13 cellular contexts compared by ENCODE assay signal in genomic region chr2:95063401-95063958, GRCh38. TPM values are rescaled to one million over a fixed set of nuclear protein-coding genes. Genes with fewer than 3 reads are reported as not detected.
DNase-seq lines count a peak whose midpoint lies in the region; ATAC-seq and TF ChIP-seq lines count a peak whose summit lies in the region.
"Had no signal": no experiment of that assay in that cellular context is flagged by ENCODE, and none has a peak within 500 bp of the region (broad histone marks: within the 10 kb centered on the region; RNA-seq: fewer than 3 reads in every experiment).

No MANE protein-coding gene starts in this region.

- peak overlapping the region in 3 of 5 experiments; percentile 13 to 68 (median 50) for H3K27ac Mint-ChIP-seq in brain

- in situ Hi-C loops in GM13976 (cut with MboI; ENCODE audit: low sequenced_read_pairs, unreplicated experiment), result no loop called here

- TF ChIP-seq CTCF in GM13976 (IDR thresholded peaks at IDR 0.05; ENCODE audit: borderline replicate concordance, control extremely low read depth, extremely low read depth, insufficient read depth, missing control alignments) (no peak), brain (conservative IDR thresholded peaks at IDR 0.05) (no peak)

- H3K9me3 Mint-ChIP-seq in brain, result peaks cover 0 to under 1% (median 0%) of the 10 kb centered on the region in 5 experiments
- H3K9me3 Mint-ChIP-seq: CD8-positive, alpha-beta T cell had no signal

- H3K4me3 Mint-ChIP-seq in brain, result no peak overlapping the region

- DNase-seq in GM13976 (ENCODE audit: low spot score), result peak; percentile 18
- DNase-seq in GM19238 (ENCODE audit: insufficient read length, low spot score), result no peak
- no peak for DNase-seq in NOMO-1 treated with DMSO at 0.1 percent for 48 hours (lab: John Stamatoyannopoulos, UW; ENCODE audit: unreplicated experiment)
- DNase-seq in Right ventricle myocardium inferior (ENCODE audit: missing footprints), result no peak
- no peak for DNase-seq in DMS 273 (lab: John Stamatoyannopoulos, UW; ENCODE audit: unreplicated experiment)
- DNase-seq: body of pancreas, NCI-H1694 treated with DMSO at 0.1 percent for 48 hours, pancreas, Peyer's patch had no signal

- H3K4me1 Mint-ChIP-seq in brain, result peaks cover 36% of the 10 kb centered on the region

- intact Hi-C loops in Right ventricle myocardium inferior (cut with DNase I), result no loop called here

- no peaks in the 10 kb centered on the region for H3K36me3 Mint-ChIP-seq in brain
- H3K36me3 Mint-ChIP-seq: CD8-positive, alpha-beta T cell had no signal

- ATAC-seq in GM19438 (IDR thresholded peaks at IDR 0.05; ENCODE audit: low read depth, unreplicated experiment), result peak; percentile 33
- ATAC-seq in HG02973 (IDR thresholded peaks at IDR 0.05; ENCODE audit: unreplicated experiment), result peak; percentile 24
- ATAC-seq in Right ventricle myocardium inferior, result no peak
- ATAC-seq: body of pancreas; CD8-positive, alpha-beta T cell; pancreas had no signal

- H3K27me3 Mint-ChIP-seq in brain, result peaks cover 7% of the 10 kb centered on the region

RNA-seq across cellular contexts. Expression of gene MAL, which starts 38.0 kb away (rescaled TPM):
- polyA plus RNA-seq in brain (ENCODE audit: insufficient read depth, low read depth, low replicate concordance), result 206 TPM
- 8.7 TPM for total RNA-seq in Right ventricle myocardium inferior
- total RNA-seq: body of pancreas had no signal

RNA-seq across cellular contexts. Expression of gene MRPS5, which starts 58.1 kb away (rescaled TPM):
- polyA plus RNA-seq in brain (ENCODE audit: insufficient read depth, low read depth, low replicate concordance), result 36.1 TPM
- 77.2 TPM for total RNA-seq in Right ventricle myocardium inferior
